24 cellular contexts compared by ENCODE assay signal in the genomic region with DNA sequence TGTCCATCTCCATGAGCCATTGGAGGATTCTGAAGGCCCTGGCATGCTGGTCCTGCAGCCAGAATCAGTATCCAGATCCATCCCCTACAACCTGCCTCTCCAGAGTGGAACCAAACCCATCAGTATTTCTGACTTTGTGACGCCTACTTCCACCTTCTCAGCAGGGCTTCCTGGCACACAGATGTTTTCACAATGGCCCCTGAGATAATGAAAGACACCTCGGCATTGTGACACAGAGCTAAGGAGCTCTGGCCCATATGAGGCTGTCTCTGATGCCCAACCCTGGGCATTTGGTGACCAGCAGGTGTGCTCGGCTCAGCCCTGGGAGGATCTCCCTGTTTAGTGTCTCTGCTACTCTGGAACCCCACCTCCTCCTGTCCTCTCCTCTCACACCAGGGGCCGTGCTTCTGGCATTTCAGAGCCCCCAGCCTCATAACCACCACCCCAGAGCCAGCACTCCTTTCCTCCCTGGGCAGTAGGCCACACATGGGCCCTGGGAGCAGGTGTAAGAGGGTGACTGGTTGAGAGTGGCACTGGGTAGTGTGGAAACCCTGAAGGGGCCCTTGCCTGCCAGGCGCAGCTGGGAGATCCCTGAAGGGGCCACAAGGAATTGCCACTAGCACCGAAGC. TPM values are rescaled to one million over a fixed set of nuclear protein-coding genes. Genes with fewer than 3 reads are reported as not detected.
DNase-seq lines count a peak whose midpoint lies in the region; ATAC-seq lines count a peak whose summit lies in the region.
"Had no signal": no experiment of that assay in that cellular context is flagged by ENCODE, and none has a peak within 500 bp of the region (broad histone marks: within the 10 kb centered on the region; RNA-seq: fewer than 3 reads in every experiment).

No MANE protein-coding gene starts in this region.

- no peak overlapping the region for H2BK5ac ChIP-seq in mesendoderm (ENCODE audit: low read length)

- no peak for DNase-seq in activated naive CD8-positive, alpha-beta T cell treated with anti-CD3 and anti-CD28 coated beads, Interleukin-2, amount 10 ng/mL, durations not matched to agents 7 days and 5 days
- DNase-seq in activated naive CD8-positive, alpha-beta T cell treated with anti-CD3 and anti-CD28 coated beads, Interleukin-2, amount 50 U/mL, for 24 hours: no peak
- DNase-seq in NCI-H69 (lab: John Stamatoyannopoulos, UW) (peak; percentile 32), mesendoderm (peak; percentile 46), aorta (peak; percentile 18 to 55), left colon (no peak)
- DNase-seq: activated B cell treated with CpG ODN at 0.5 μM for 24 hours; activated CD8-positive, alpha-beta memory T cell treated with anti-CD3 and anti-CD28 coated beads for 24 hours; activated T-cell treated with anti-CD3 and anti-CD28 coated beads, Interleukin-2, amount 50 U/mL, for 48 hours; body of pancreas; effector CD8-positive, alpha-beta T cell; foreskin keratinocyte; NCI-H1105; NCI-H2081 treated with DMSO at 0.1 percent for 48 hours; NCI-H82; SK-N-SH; stimulated activated CD4-positive, alpha-beta T cell treated with anti-CD3 and anti-CD28 coated beads, Interleukin-4, amount 100 ng/mL, for 4 hours; stimulated activated naive CD8-positive, alpha-beta T cell treated with anti-CD3 and anti-CD28 coated beads, Interleukin-15, Interleukin-2, amounts not matched to agents 100 U/mL and 50 U/mL, for 24 hours; T1000 had no signal

- no peaks in the 10 kb centered on the region for H3K9me3 ChIP-seq in aorta (ENCODE audit: control insufficient read depth, low read length)
- H3K9me3 ChIP-seq: body of pancreas, SK-N-SH had no signal

- H3K79me1 ChIP-seq in mesendoderm (ENCODE audit: low read length): no peaks in the 10 kb centered on the region

- H2BK120ac ChIP-seq in mesendoderm (ENCODE audit: low read depth, low read length): no peak overlapping the region

- H3K56ac ChIP-seq in mesendoderm (ENCODE audit: low read length): no peak overlapping the region

- no peaks in the 10 kb centered on the region for H3K36me3 ChIP-seq in mesendoderm (ENCODE audit: control insufficient read depth, insufficient read depth, low read length)
- H3K36me3 ChIP-seq in aorta (ENCODE audit: control insufficient read depth in 1 of 2, insufficient read depth in 2 of 2, low read length in 1 of 2): peaks cover 0 to 2% of the 10 kb centered on the region in 2 donors

- H3K27ac ChIP-seq in mesendoderm (ENCODE audit: low read depth, low read length) (no peak overlapping the region), aorta (ENCODE audit: low read depth in 1 of 2, low read length in 2 of 2) (no peak overlapping the region)
- H3K27ac ChIP-seq: C4-2B, foreskin keratinocyte had no signal

- H3K4me1 ChIP-seq in mesendoderm (ENCODE audit: control insufficient read depth, low read depth, low read length) (no peaks in the 10 kb centered on the region), aorta (ENCODE audit: control insufficient read depth in 1 of 2, insufficient read depth in 2 of 2, low read length in 2 of 2) (no peaks in the 10 kb centered on the region)

- H3K27me3 ChIP-seq in mesendoderm (ENCODE audit: insufficient read depth, low read length, poor library complexity) (no peaks in the 10 kb centered on the region), aorta (ENCODE audit: control insufficient read depth in 1 of 2, insufficient read depth in 2 of 2, low read length in 1 of 2) (no peaks in the 10 kb centered on the region)
- H3K27me3 ChIP-seq: body of pancreas, foreskin keratinocyte had no signal

- peaks cover 12% of the 10 kb centered on the region for H3K36me3 Mint-ChIP-seq in activated naive CD8-positive, alpha-beta T cell treated with anti-CD3 and anti-CD28 coated beads, Interleukin-2, amount 10 ng/mL, durations not matched to agents 7 days and 5 days
- H3K36me3 Mint-ChIP-seq in activated naive CD8-positive, alpha-beta T cell treated with anti-CD3 and anti-CD28 coated beads, Interleukin-2, amount 50 U/mL, for 24 hours (ENCODE audit: low read depth): no peaks in the 10 kb centered on the region
- H3K36me3 Mint-ChIP-seq: IgD-negative memory B cell, memory B cell had no signal

- H3K4me3 ChIP-seq in mesendoderm (ENCODE audit: low read length) (no peak overlapping the region), aorta (ENCODE audit: low read length in 2 of 2) (no peak overlapping the region)
- H3K4me3 ChIP-seq: body of pancreas had no signal

- H4K8ac ChIP-seq in mesendoderm (ENCODE audit: low read depth, low read length): no peak overlapping the region

- H3K27me3 Mint-ChIP-seq in activated naive CD8-positive, alpha-beta T cell treated with anti-CD3 and anti-CD28 coated beads, Interleukin-2, amount 10 ng/mL, durations not matched to agents 7 days and 5 days: no peaks in the 10 kb centered on the region
- no peaks in the 10 kb centered on the region for H3K27me3 Mint-ChIP-seq in activated naive CD8-positive, alpha-beta T cell treated with anti-CD3 and anti-CD28 coated beads, Interleukin-2, amount 50 U/mL, for 24 hours

- H4K5ac ChIP-seq in mesendoderm (ENCODE audit: low read length): no peak overlapping the region

- no peak overlapping the region for H3K4ac ChIP-seq in mesendoderm (ENCODE audit: low read depth, low read length)

- H3K18ac ChIP-seq in mesendoderm (ENCODE audit: low read length): no peak overlapping the region

- no peak overlapping the region for H2AK5ac ChIP-seq in mesendoderm (ENCODE audit: low read length)

- peaks cover 5% of the 10 kb centered on the region for H3K9me3 Mint-ChIP-seq in activated naive CD8-positive, alpha-beta T cell treated with anti-CD3 and anti-CD28 coated beads, Interleukin-2, amount 10 ng/mL, durations not matched to agents 7 days and 5 days
- H3K9me3 Mint-ChIP-seq in activated naive CD8-positive, alpha-beta T cell treated with anti-CD3 and anti-CD28 coated beads, Interleukin-2, amount 50 U/mL, for 24 hours: peaks cover 6% of the 10 kb centered on the region

- H3K9ac ChIP-seq in mesendoderm (ENCODE audit: low read length): no peak overlapping the region
- H3K9ac ChIP-seq: SK-N-SH had no signal

- peak; percentile 28 for ATAC-seq in activated naive CD8-positive, alpha-beta T cell treated with anti-CD3 and anti-CD28 coated beads, Interleukin-2, amount 10 ng/mL, durations not matched to agents 7 days and 5 days (ENCODE audit: low read depth)
- ATAC-seq in activated naive CD8-positive, alpha-beta T cell treated with anti-CD3 and anti-CD28 coated beads, Interleukin-2, amount 50 U/mL, for 24 hours: no peak
- ATAC-seq in aorta (ENCODE audit: low FRiP score) (peak; percentile 20), left colon (no peak), GM19023 (IDR thresholded peaks at IDR 0.05; ENCODE audit: unreplicated experiment) (no peak)
- ATAC-seq: foreskin keratinocyte; HCT116; stimulated activated naive CD8-positive, alpha-beta T cell treated with anti-CD3 and anti-CD28 coated beads, Interleukin-15, Interleukin-2, amounts not matched to agents 100 U/mL and 50 U/mL, for 24 hours had no signal

- H3K27ac Mint-ChIP-seq in activated naive CD8-positive, alpha-beta T cell treated with anti-CD3 and anti-CD28 coated beads, Interleukin-2, amount 10 ng/mL, durations not matched to agents 7 days and 5 days: peak overlapping the region; percentile 84
- H3K27ac Mint-ChIP-seq in activated naive CD8-positive, alpha-beta T cell treated with anti-CD3 and anti-CD28 coated beads, Interleukin-2, amount 50 U/mL, for 24 hours: no peak overlapping the region
- H3K27ac Mint-ChIP-seq: activated B cell treated with CpG ODN at 0.5 μM for 24 hours, memory B cell had no signal

- POLR2A ChIA-PET in activated naive CD8-positive, alpha-beta T cell treated with anti-CD3 and anti-CD28 coated beads, Interleukin-2, amount 10 ng/mL, durations not matched to agents 7 days and 5 days (lab: Charles Lee): interaction anchor here (1.2 to 2.4 kb wide), 4 partner anchors 18 to 39 kb away, joined by 3 to 10 read pairs (median 4); no protein-coding TSS in a partner anchor

- no CpG with 5 or more reads among the region's 6 CpGs for WGBS in mesendoderm (ENCODE audit: extremely low coverage, insufficient coverage, low lambda C conversion rate)
- 65 to 71% methylated on average over 6 of the region's 6 CpGs for WGBS in aorta, 2 donors

- H3K79me2 ChIP-seq in mesendoderm (ENCODE audit: control insufficient read depth, insufficient read depth, low read length): no peaks in the 10 kb centered on the region

- H3K23ac ChIP-seq in mesendoderm (ENCODE audit: low read length): no peak overlapping the region

- intact Hi-C loops in aorta (cut with DNase I) (no loop called here), left colon (cut with DNase I, micrococcal nuclease) (no loop called here)

- peaks cover 71% of the 10 kb centered on the region for H3K4me1 Mint-ChIP-seq in activated naive CD8-positive, alpha-beta T cell treated with anti-CD3 and anti-CD28 coated beads, Interleukin-2, amount 10 ng/mL, durations not matched to agents 7 days and 5 days
- peaks cover 24% of the 10 kb centered on the region for H3K4me1 Mint-ChIP-seq in activated naive CD8-positive, alpha-beta T cell treated with anti-CD3 and anti-CD28 coated beads, Interleukin-2, amount 50 U/mL, for 24 hours
- H3K4me1 Mint-ChIP-seq: activated B cell treated with CpG ODN at 0.5 μM for 24 hours, memory B cell had no signal

- peak overlapping the region; percentile 60 for H3K4me3 Mint-ChIP-seq in activated naive CD8-positive, alpha-beta T cell treated with anti-CD3 and anti-CD28 coated beads, Interleukin-2, amount 10 ng/mL, durations not matched to agents 7 days and 5 days
- H3K4me3 Mint-ChIP-seq in activated naive CD8-positive, alpha-beta T cell treated with anti-CD3 and anti-CD28 coated beads, Interleukin-2, amount 50 U/mL, for 24 hours: no peak overlapping the region
- H3K4me3 Mint-ChIP-seq: activated B cell treated with CpG ODN at 0.5 μM for 24 hours, IgD-negative memory B cell, memory B cell had no signal

- H2BK15ac ChIP-seq in mesendoderm (replicated peaks; ENCODE audit: low read depth): no peak overlapping the region

- no peak overlapping the region for H3K4me2 ChIP-seq in mesendoderm (ENCODE audit: low read length)
- H3K4me2 ChIP-seq: SK-N-SH had no signal

RNA-seq across cellular contexts. Expression of gene FOSL2, which starts 38.2 kb away (rescaled TPM):
- total RNA-seq in activated naive CD8-positive, alpha-beta T cell treated with anti-CD3 and anti-CD28 coated beads, Interleukin-2, amount 10 ng/mL, durations not matched to agents 7 days and 5 days: 10 to 100 TPM; 24.9 to 30.1 TPM
- polyA plus RNA-seq in mesendoderm (2013, experiment 1 of 2): 4.6 TPM
- polyA plus RNA-seq in mesendoderm (2013, experiment 2 of 2): 4.9 TPM
- 100 to 1,000 TPM; 184 to 260 TPM for total RNA-seq in aorta
- polyA plus RNA-seq in aorta: 10 to 100 TPM; 20.0 to 33.2 TPM
- total RNA-seq in left colon: 100 to 1,000 TPM; 142 to 197 TPM

Comparison
In these comparisons a context has a peak if more than half of its experiments do, and no peak if none do; other contexts are left out.
1. ATAC-seq: peak in activated naive CD8-positive, alpha-beta T cell treated with anti-CD3 and anti-CD28 coated beads, Interleukin-2, amount 10 ng/mL, durations not matched to agents 7 days and 5 days (single experiment) and aorta (single experiment); none in activated naive CD8-positive, alpha-beta T cell treated with anti-CD3 and anti-CD28 coated beads, Interleukin-2, amount 50 U/mL, for 24 hours (single experiment), left colon (single experiment) and GM19023 (single experiment).
2. DNase-seq: peak in NCI-H69 (single experiment), mesendoderm (single experiment) and aorta (2 of 2); none in activated naive CD8-positive, alpha-beta T cell treated with anti-CD3 and anti-CD28 coated beads, Interleukin-2, amount 10 ng/mL, durations not matched to agents 7 days and 5 days (single experiment), activated naive CD8-positive, alpha-beta T cell treated with anti-CD3 and anti-CD28 coated beads, Interleukin-2, amount 50 U/mL, for 24 hours (single experiment) and left colon (0 of 2).
3. RNA of gene FOSL2, which starts 38.2 kb away (total RNA-seq): 184 to 260 TPM in aorta and 142 to 197 TPM in left colon; 24.9 to 30.1 TPM in activated naive CD8-positive, alpha-beta T cell treated with anti-CD3 and anti-CD28 coated beads, Interleukin-2, amount 10 ng/mL, durations not matched to agents 7 days and 5 days; every median in the first group is over 4 times any median in the second.